ENCODE assay signal across 35 cellular contexts in the genomic region with DNA sequence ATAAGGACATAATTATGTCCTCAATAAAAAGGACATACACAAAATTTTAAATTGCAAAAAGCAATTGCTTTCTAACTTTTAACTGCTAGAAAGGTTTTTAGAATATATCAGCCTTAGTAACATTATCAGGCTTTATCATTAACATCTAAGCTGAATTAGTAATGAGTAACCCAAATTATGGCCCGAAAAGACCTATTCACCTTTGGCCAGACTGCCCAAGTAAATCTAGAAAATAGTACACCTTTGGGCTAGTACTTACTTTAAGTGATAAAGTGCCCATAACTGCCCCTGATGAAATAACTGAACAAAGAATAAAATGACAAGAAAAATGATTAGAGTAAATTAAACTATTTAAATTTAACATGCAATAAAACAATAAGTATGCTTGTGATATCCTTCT.
"Had no signal": no experiment of that assay in that cellular context is flagged by ENCODE, and none has a peak within 500 bp of the region (broad histone marks: within the 10 kb centered on the region; RNA-seq: fewer than 3 reads in every experiment).

No MANE protein-coding gene starts in this region.

- H3K4me1 Mint-ChIP-seq: brain had no signal

- H3K4me3 ChIP-seq: Peyer's patch, SJSA1 had no signal

- ATAC-seq: activated CD8-positive, alpha-beta memory T cell treated with anti-CD3 and anti-CD28 coated beads, Interleukin-2, amount 10 ng/mL, durations not matched to agents 7 days and 5 days; activated naive CD8-positive, alpha-beta T cell treated with anti-CD3 and anti-CD28 coated beads, Interleukin-2, amount 50 U/mL, for 24 hours; T-cell had no signal

- DNase-seq: activated CD4-positive, alpha-beta memory T cell treated with anti-CD3 and anti-CD28 coated beads, Interleukin-2, amount 10 ng/mL, durations not matched to agents 7 days and 5 days; activated CD4-positive, alpha-beta T cell treated with anti-CD3 and anti-CD28 coated beads for 1 hour; activated CD4-positive, alpha-beta T cell treated with anti-CD3 and anti-CD28 coated beads for 48 hours; activated CD4-positive, CD25-positive, alpha-beta regulatory T cell; activated CD8-positive, alpha-beta memory T cell treated with anti-CD3 and anti-CD28 coated beads for 24 hours; activated CD8-positive, alpha-beta memory T cell treated with anti-CD3 and anti-CD28 coated beads, Interleukin-2, amount 10 ng/mL, durations not matched to agents 7 days and 5 days; activated CD8-positive, alpha-beta memory T cell treated with anti-CD3 and anti-CD28 coated beads, Interleukin-2, amount 50 U/mL, for 48 hours; activated effector memory CD4-positive, alpha-beta T cell treated with Interleukin-2 at 50 U/mL for 16 hours; activated naive CD4-positive, alpha-beta T cell treated with anti-CD3 and anti-CD28 coated beads, Interleukin-2, amount 10 ng/mL, durations not matched to agents 7 days and 5 days; activated naive CD8-positive, alpha-beta T cell treated with anti-CD3 and anti-CD28 coated beads, Interleukin-2, amount 50 U/mL, for 24 hours; activated T-cell treated with anti-CD3 and anti-CD28 coated beads, Interleukin-2, amount 50 U/mL, for 48 hours; anterior cingulate cortex; Karpas-422; KBM-7; NCI-H1105; NCI-H1436; NCI-H1694; NCI-H1930; NCI-H2081 treated with DMSO at 0.1 percent for 48 hours; NCI-H226; NCI-H446 treated with DMSO at 0.1 percent for 48 hours; NCI-H524; NCI-H69; Peyer's patch; RPMI8226; SHP77 treated with DMSO at 0.1 percent for 48 hours; SK-N-SH; T-cell; T-helper 2 cell; T-helper 9 cell; WERI-Rb-1 had no signal

- H3K9me2 ChIP-seq: SK-N-SH had no signal

- H3K4me3 Mint-ChIP-seq: activated CD4-positive, alpha-beta memory T cell treated with anti-CD3 and anti-CD28 coated beads, Interleukin-2, amount 10 ng/mL, durations not matched to agents 7 days and 5 days; activated CD8-positive, alpha-beta memory T cell treated with anti-CD3 and anti-CD28 coated beads, Interleukin-2, amount 10 ng/mL, durations not matched to agents 7 days and 5 days; activated naive CD4-positive, alpha-beta T cell treated with anti-CD3 and anti-CD28 coated beads, Interleukin-2, amount 10 ng/mL, durations not matched to agents 7 days and 5 days; activated naive CD8-positive, alpha-beta T cell; activated naive CD8-positive, alpha-beta T cell treated with anti-CD3 and anti-CD28 coated beads, Interleukin-2, amount 50 U/mL, for 24 hours; brain; T-cell had no signal

- H3K9me3 Mint-ChIP-seq: activated naive CD8-positive, alpha-beta T cell treated with anti-CD3 and anti-CD28 coated beads, Interleukin-2, amount 50 U/mL, for 24 hours; T-cell had no signal

- H3K4me1 ChIP-seq: SJSA1 had no signal

- H3K27ac ChIP-seq: Peyer's patch, SJSA1, WERI-Rb-1 had no signal

- H3K27me3 ChIP-seq: Peyer's patch, SJSA1 had no signal

- H3K9ac ChIP-seq: SK-N-SH had no signal

- FAIRE-seq: bronchial epithelial cell had no signal

- H3K4me2 ChIP-seq: SK-N-SH had no signal

- H3K9me3 ChIP-seq: Peyer's patch, SJSA1, SK-N-SH had no signal

- H3K27me3 Mint-ChIP-seq: activated CD4-positive, alpha-beta memory T cell treated with anti-CD3 and anti-CD28 coated beads, Interleukin-2, amount 10 ng/mL, durations not matched to agents 7 days and 5 days; activated CD8-positive, alpha-beta memory T cell treated with anti-CD3 and anti-CD28 coated beads, Interleukin-2, amount 10 ng/mL, durations not matched to agents 7 days and 5 days; activated naive CD4-positive, alpha-beta T cell treated with anti-CD3 and anti-CD28 coated beads, Interleukin-2, amount 10 ng/mL, durations not matched to agents 7 days and 5 days; activated naive CD8-positive, alpha-beta T cell; activated naive CD8-positive, alpha-beta T cell treated with anti-CD3 and anti-CD28 coated beads, Interleukin-2, amount 50 U/mL, for 24 hours; brain; T-cell had no signal

- H3K27ac Mint-ChIP-seq: activated CD4-positive, alpha-beta memory T cell treated with anti-CD3 and anti-CD28 coated beads, Interleukin-2, amount 10 ng/mL, durations not matched to agents 7 days and 5 days; activated CD8-positive, alpha-beta memory T cell treated with anti-CD3 and anti-CD28 coated beads, Interleukin-2, amount 10 ng/mL, durations not matched to agents 7 days and 5 days; activated naive CD4-positive, alpha-beta T cell treated with anti-CD3 and anti-CD28 coated beads, Interleukin-2, amount 10 ng/mL, durations not matched to agents 7 days and 5 days; activated naive CD8-positive, alpha-beta T cell treated with anti-CD3 and anti-CD28 coated beads, Interleukin-2, amount 50 U/mL, for 24 hours; brain; T-cell had no signal
